1 cellular context compared by ENCODE assay signal in genomic region chr19:47762151-47762550, GRCh38.
A peak's percentile ranks its signal among the peaks of the same experiment; 100 is the strongest.
TF ChIP-seq lines count a peak whose summit lies in the region.

No MANE protein-coding gene starts in this region.

TF ChIP-seq in HepG2, 621 proteins besides CTCF, POLR2A, EP300 and RAD21:
- TF ChIP-seq ZC3H13 (CRISPR knock-in tag; IDR thresholded peaks at IDR 0.05) (no peak), GMEB1 (CRISPR knock-in tag; IDR thresholded peaks at IDR 0.05; ENCODE audit: borderline replicate concordance) (no peak), RBM39 (IDR thresholded peaks at IDR 0.05; ENCODE audit: low read depth, low read length, poor library complexity, severe bottlenecking) (no peak), GTF3A (CRISPR knock-in tag; conservative IDR thresholded peaks at IDR 0.05) (no peak), ELF1 (CRISPR knock-in tag; IDR thresholded peaks at IDR 0.05) (no peak), SKI (IDR thresholded peaks at IDR 0.05; ENCODE audit: partially characterized antibody) (no peak), HES4 (CRISPR knock-in tag; IDR thresholded peaks at IDR 0.05; ENCODE audit: borderline replicate concordance) (no peak), ZNF770 (CRISPR knock-in tag; IDR thresholded peaks at IDR 0.05) (peak; percentile 68), ZNF460 (CRISPR knock-in tag; IDR thresholded peaks at IDR 0.05; ENCODE audit: borderline replicate concordance) (no peak), ZFP36 (IDR thresholded peaks at IDR 0.05; ENCODE audit: borderline replicate concordance, low read depth, low read length, partially characterized antibody) (no peak), MXD4 (CRISPR knock-in tag; IDR thresholded peaks at IDR 0.05) (no peak), MLLT10 (CRISPR knock-in tag; IDR thresholded peaks at IDR 0.05) (no peak), NPAS2 (CRISPR knock-in tag; IDR thresholded peaks at IDR 0.05; ENCODE audit: borderline replicate concordance) (no peak), NFRKB (IDR thresholded peaks at IDR 0.05) (no peak), ZKSCAN8 (CRISPR knock-in tag; IDR thresholded peaks at IDR 0.05; ENCODE audit: borderline replicate concordance) (no peak), POLR2G (IDR thresholded peaks at IDR 0.05; ENCODE audit: low read depth, low read length) (0 out of 2 replicates have a peak, but pooled peaks have one; percentile 6), ARNT (IDR thresholded peaks at IDR 0.05) (no peak), NFAT5 (CRISPR knock-in tag; IDR thresholded peaks at IDR 0.05) (no peak), ZNF121 (CRISPR knock-in tag; IDR thresholded peaks at IDR 0.05) (peak; percentile 89), DBP (CRISPR knock-in tag; IDR thresholded peaks at IDR 0.05; ENCODE audit: not compliant biosample characterization) (no peak), ZNF572 (CRISPR knock-in tag; IDR thresholded peaks at IDR 0.05) (no peak), ZFY (CRISPR knock-in tag; IDR thresholded peaks at IDR 0.05) (no peak), ZFP41 (CRISPR knock-in tag; IDR thresholded peaks at IDR 0.05; ENCODE audit: borderline replicate concordance) (no peak), NR3C1 (CRISPR knock-in tag; IDR thresholded peaks at IDR 0.05) (no peak), ZEB1 (IDR thresholded peaks at IDR 0.05; ENCODE audit: insufficient replicate concordance, low read depth) (no peak), KMT2B (CRISPR knock-in tag; IDR thresholded peaks at IDR 0.05) (no peak)
